In genomic region chr1:4594286-4594991, GRCh38 we compare ENCODE assay signal across 21 cellular contexts. TPM values are rescaled to one million over a fixed set of nuclear protein-coding genes. Genes with fewer than 3 reads are reported as not detected.
DNase-seq lines count a peak whose midpoint lies in the region; ATAC-seq and TF ChIP-seq lines count a peak whose summit lies in the region.
"Had no signal": no experiment of that assay in that cellular context is flagged by ENCODE, and none has a peak within 500 bp of the region (broad histone marks: within the 10 kb centered on the region; RNA-seq: fewer than 3 reads in every experiment).

No MANE protein-coding gene starts in this region.

- TF ChIP-seq CTCF in parathyroid adenoma (IDR thresholded peaks at IDR 0.05): peak; percentile 35

- no peak overlapping the region for H3K27ac ChIP-seq in parathyroid adenoma
- H3K27ac ChIP-seq: 22Rv1, dorsolateral prefrontal cortex, heart left ventricle, HL-60, Peyer's patch, spleen, tibial nerve had no signal

- H3K9me3 ChIP-seq in parathyroid adenoma (ENCODE audit: control insufficient read depth, low read length): no peaks in the 10 kb centered on the region
- H3K9me3 ChIP-seq: heart left ventricle, Peyer's patch, tibial nerve had no signal

- no peaks in the 10 kb centered on the region for H3K36me3 Mint-ChIP-seq in T-cell
- H3K36me3 Mint-ChIP-seq: stimulated activated naive B cell treated with anti-CD40 and anti-IgM and Interleukin-4, amounts not matched to agents 10 μg/mL and 1 μg/mL and 100 μg/mL, for 72 hours had no signal

- no peak overlapping the region for H2AFZ ChIP-seq in parathyroid adenoma

- ATAC-seq in esophagus mucosa: peak; percentile 39
- no peak for ATAC-seq in T-cell (replicated peaks in 1 of 4)
- ATAC-seq: heart left ventricle had no signal

- no peaks in the 10 kb centered on the region for H3K9me3 Mint-ChIP-seq in T-cell
- H3K9me3 Mint-ChIP-seq: activated T-helper 2 cell treated with anti-CD3 and anti-CD28 coated beads, Interferon-gamma antibody, Interleukin-2, Interleukin-4, amounts not matched to agents 10 μg/mL and 5 μg/mL and 100 μg/mL, durations not matched to agents 14 hours and 24 hours and 36 hours had no signal

- CTCF ChIA-PET in T-cell (lab: Charles Lee): no interaction called here

- H3K9ac ChIP-seq in parathyroid adenoma: no peak overlapping the region

- H3K79me2 ChIP-seq in parathyroid adenoma: no peaks in the 10 kb centered on the region

- no peaks in the 10 kb centered on the region for H3K36me3 ChIP-seq in parathyroid adenoma (ENCODE audit: control insufficient read depth, insufficient read depth, low read length)
- H3K36me3 ChIP-seq: heart left ventricle, Peyer's patch, spleen, tibial nerve had no signal

- H3K4me1 ChIP-seq in parathyroid adenoma: no peaks in the 10 kb centered on the region
- H3K4me1 ChIP-seq: heart left ventricle, Peyer's patch, spleen, tibial nerve had no signal

- no peak overlapping the region for H3K27ac Mint-ChIP-seq in T-cell
- H3K27ac Mint-ChIP-seq: activated T-helper 2 cell treated with anti-CD3 and anti-CD28 coated beads, Interferon-gamma antibody, Interleukin-2, Interleukin-4, amounts not matched to agents 10 μg/mL and 5 μg/mL and 100 μg/mL, durations not matched to agents 14 hours and 24 hours and 36 hours; stimulated activated naive B cell treated with anti-CD40 and anti-IgM and Interleukin-4, amounts not matched to agents 10 μg/mL and 1 μg/mL and 100 μg/mL, for 72 hours had no signal

- H3K4me3 Mint-ChIP-seq in T-cell: no peak overlapping the region
- H3K4me3 Mint-ChIP-seq: stimulated activated naive B cell treated with anti-CD40 and anti-IgM and Interleukin-4, amounts not matched to agents 10 μg/mL and 1 μg/mL and 100 μg/mL, for 72 hours had no signal

- peaks cover 0 to 6% of the 10 kb centered on the region in 2 donors for H3K27me3 Mint-ChIP-seq in T-cell
- H3K27me3 Mint-ChIP-seq: stimulated activated naive B cell treated with anti-CD40 and anti-IgM and Interleukin-4, amounts not matched to agents 10 μg/mL and 1 μg/mL and 100 μg/mL, for 72 hours had no signal

- H3K27me3 ChIP-seq in parathyroid adenoma (ENCODE audit: control insufficient read depth, insufficient read depth, low read length): no peaks in the 10 kb centered on the region
- H3K27me3 ChIP-seq: Peyer's patch, tibial nerve had no signal

- H3K4me1 Mint-ChIP-seq in T-cell: no peaks in the 10 kb centered on the region
- H3K4me1 Mint-ChIP-seq: stimulated activated naive B cell treated with anti-CD40 and anti-IgM and Interleukin-4, amounts not matched to agents 10 μg/mL and 1 μg/mL and 100 μg/mL, for 72 hours had no signal

- no peak overlapping the region for H3K4me2 ChIP-seq in parathyroid adenoma (ENCODE audit: low read length)

- POLR2A ChIA-PET in T-cell (lab: Charles Lee): no interaction called here

- DNase-seq in DMS53 (lab: John Stamatoyannopoulos, UW) (peak; percentile 5), DMS53 treated with DMSO at 0.1 percent for 48 hours (lab: John Stamatoyannopoulos, UW; ENCODE audit: unreplicated experiment) (no peak), NCI-H345 treated with DMSO at 0.1 percent for 48 hours (lab: John Stamatoyannopoulos, UW; ENCODE audit: unreplicated experiment) (peak; percentile 44), T-helper 1 cell (no peak), GM19240 (ENCODE audit: insufficient read length, low spot score) (no peak), T-cell (no peak)
- DNase-seq: C1 segment of cervical spinal cord; DMS153; dorsolateral prefrontal cortex; heart left ventricle; KG1; NCI-H446 treated with DMSO at 0.1 percent for 48 hours; spleen; stimulated activated naive B cell treated with anti-CD40 and anti-IgM and Interleukin-4, amounts not matched to agents 10 μg/mL and 1 μg/mL and 100 μg/mL, for 72 hours had no signal

- H3K4me3 ChIP-seq in parathyroid adenoma (ENCODE audit: low read depth, low read length): no peak overlapping the region
- H3K4me3 ChIP-seq: dorsolateral prefrontal cortex, heart left ventricle, Peyer's patch, spleen, tibial nerve had no signal

RNA-seq across cellular contexts. Expression of gene AJAP1, which starts 60.0 kb away (rescaled TPM):
- total RNA-seq in esophagus mucosa (0.44 TPM), T-cell (1 to 10 TPM in 1 of 5 donors, under 1 TPM in 4; 0.44 to 4.4 (median 0.61) TPM)
- total RNA-seq: activated T-helper 2 cell treated with anti-CD3 and anti-CD28 coated beads, Interferon-gamma antibody, Interleukin-2, Interleukin-4, amounts not matched to agents 10 μg/mL and 5 μg/mL and 100 μg/mL, durations not matched to agents 14 hours and 24 hours and 36 hours had no signal

Comparison
In these comparisons a context has a peak if more than half of its experiments do, and no peak if none do; other contexts are left out.
1. DNase-seq: peak in DMS53 (single experiment) and NCI-H345 treated with DMSO at 0.1 percent for 48 hours (single experiment); none in DMS53 treated with DMSO at 0.1 percent for 48 hours (single experiment), T-helper 1 cell (0 of 5), GM19240 (single experiment) and T-cell (0 of 34).